In genomic region chr11:3853545-3853842, GRCh38 we compare ENCODE assay signal across 15 cellular contexts. TPM values are rescaled to one million over a fixed set of nuclear protein-coding genes. Genes with fewer than 3 reads are reported as not detected.
DNase-seq lines count a peak whose midpoint lies in the region; ATAC-seq, FAIRE-seq and TF ChIP-seq lines count a peak whose summit lies in the region.
"Had no signal": no experiment of that assay in that cellular context is flagged by ENCODE, and none has a peak within 500 bp of the region (broad histone marks: within the 10 kb centered on the region; RNA-seq: fewer than 3 reads in every experiment).

No MANE protein-coding gene starts in this region.

- ATAC-seq in effector memory CD8-positive, alpha-beta T cell (replicated peaks) = no peak
- no peak for ATAC-seq in stimulated activated effector memory CD8-positive, alpha-beta T cell treated with anti-CD3 and anti-CD28 coated beads, Interleukin-12 subunit alpha, Interleukin-12 subunit beta, amount 100 ng/mL, for 72 hours
- ATAC-seq: HCT116, WTC11 had no signal

- no peaks in the 10 kb centered on the region for H3K9me3 ChIP-seq in OCI-LY7 (ENCODE audit: low read length)
- no peaks in the 10 kb centered on the region for H3K9me3 ChIP-seq in tibial artery
- H3K9me3 ChIP-seq: Caco-2 had no signal

- H4K20me1 ChIP-seq in OCI-LY7 (ENCODE audit: insufficient read depth, low read length) = no peaks in the 10 kb centered on the region

- H3K79me2 ChIP-seq in OCI-LY7 (ENCODE audit: insufficient read depth, low read depth, low read length) = peaks cover 29% of the 10 kb centered on the region

- no peak for FAIRE-seq in RCC 7860 (lab: Jason Lieb, UNC)
- FAIRE-seq: endometrium had no signal

- peak overlapping the region; percentile 86; the same call in 1 of the 2 replicates for H2AFZ ChIP-seq in OCI-LY7 (ENCODE audit: low read length)

- no peaks in the 10 kb centered on the region for H3K27me3 Mint-ChIP-seq in effector memory CD8-positive, alpha-beta T cell

- H3K27me3 ChIP-seq in tibial artery = no peaks in the 10 kb centered on the region
- H3K27me3 ChIP-seq: cardiac muscle cell had no signal

- peaks cover 41 to 52% of the 10 kb centered on the region in 2 donors for H3K4me1 Mint-ChIP-seq in effector memory CD8-positive, alpha-beta T cell (ENCODE audit: low read depth in 2 of 2)
- H3K4me1 Mint-ChIP-seq in stimulated activated effector memory CD8-positive, alpha-beta T cell treated with anti-CD3 and anti-CD28 coated beads, Interleukin-12 subunit alpha, Interleukin-12 subunit beta, amount 100 ng/mL, for 72 hours = peaks cover 46% of the 10 kb centered on the region

- H3K9me3 Mint-ChIP-seq in effector memory CD8-positive, alpha-beta T cell = no peaks in the 10 kb centered on the region
- no peaks in the 10 kb centered on the region for H3K9me3 Mint-ChIP-seq in stimulated activated effector memory CD8-positive, alpha-beta T cell treated with anti-CD3 and anti-CD28 coated beads, Interleukin-12 subunit alpha, Interleukin-12 subunit beta, amount 100 ng/mL, for 72 hours
- H3K9me3 Mint-ChIP-seq: WTC11 had no signal

- CTCF ChIA-PET in OCI-LY7 (lab: Charles Lee; ENCODE audit: unreplicated experiment) = interaction anchor here (0.7 to 3.2 kb wide), 7 partner anchors 12 to 219 kb away, joined by 3 to 32 read pairs (median 7); partner anchors contain the start of gene RHOG

- BruUV-seq in OCI-LY7 (replicated peaks; lab: Mats Ljungman, UMichigan) = no TSS peak

- peak overlapping the region; percentile 96 to 99 for H3K27ac Mint-ChIP-seq in effector memory CD8-positive, alpha-beta T cell
- peak overlapping the region; percentile 98 for H3K27ac Mint-ChIP-seq in stimulated activated effector memory CD8-positive, alpha-beta T cell treated with anti-CD3 and anti-CD28 coated beads, Interleukin-12 subunit alpha, Interleukin-12 subunit beta, amount 100 ng/mL, for 72 hours

- H3K4me3 Mint-ChIP-seq in effector memory CD8-positive, alpha-beta T cell = peak overlapping the region; percentile 98 to 99
- H3K4me3 Mint-ChIP-seq in stimulated activated effector memory CD8-positive, alpha-beta T cell treated with anti-CD3 and anti-CD28 coated beads, Interleukin-12 subunit alpha, Interleukin-12 subunit beta, amount 100 ng/mL, for 72 hours = peak overlapping the region; percentile 98

- POLR2A ChIA-PET in OCI-LY7 (lab: Charles Lee) = interaction anchor here (0.8 to 4.8 kb wide), 17 partner anchors 9 to 226 kb away, joined by 3 to 75 read pairs (median 9); partner anchors contain the start of gene RHOG

- TF ChIP-seq CTCF in GM12865 (IDR thresholded peaks at IDR 0.05; ENCODE audit: insufficient read depth, low read depth, low read length, missing control alignments) (no peak), OCI-LY7 (conservative IDR thresholded peaks at IDR 0.05; ENCODE audit: low read length) (no peak), tibial artery (IDR thresholded peaks at IDR 0.05) (no peak)

- H3K4me3 ChIP-seq in GM12865 (ENCODE audit: low read depth, low read length) (peak overlapping the region; percentile 80), OCI-LY7 (ENCODE audit: low read depth, low read length, poor library complexity, severe bottlenecking) (peak overlapping the region; percentile 81), tibial artery (no peak overlapping the region)
- H3K4me3 ChIP-seq: cardiac muscle cell had no signal

- intact Hi-C loops in OCI-LY7 (cut with micrococcal nuclease; ENCODE audit: unreplicated experiment) (loop anchor here (10.0 kb wide), 1 partner anchor 131 kb away; no protein-coding TSS in a partner anchor), tibial artery (cut with DNase I; ENCODE audit: low total_unique reads) (no loop called here)

- H3K36me3 Mint-ChIP-seq in effector memory CD8-positive, alpha-beta T cell (ENCODE audit: insufficient read depth) = peaks cover 21% of the 10 kb centered on the region
- H3K36me3 Mint-ChIP-seq in stimulated activated effector memory CD8-positive, alpha-beta T cell treated with anti-CD3 and anti-CD28 coated beads, Interleukin-12 subunit alpha, Interleukin-12 subunit beta, amount 100 ng/mL, for 72 hours = peaks cover 24% of the 10 kb centered on the region
- H3K36me3 Mint-ChIP-seq: WTC11 had no signal

- H3K27ac ChIP-seq in OCI-LY7 (ENCODE audit: low read depth, low read length, poor library complexity, severe bottlenecking) = peak overlapping the region; percentile 94
- H3K27ac ChIP-seq in tibial artery = no peak overlapping the region
- H3K27ac ChIP-seq: cardiac muscle cell had no signal

- no peaks in the 10 kb centered on the region for H3K36me3 ChIP-seq in OCI-LY7 (ENCODE audit: insufficient read depth, low read length)
- no peaks in the 10 kb centered on the region for H3K36me3 ChIP-seq in tibial artery
- H3K36me3 ChIP-seq: cardiac muscle cell had no signal

- peaks cover 45% of the 10 kb centered on the region for H3K4me1 ChIP-seq in OCI-LY7 (ENCODE audit: insufficient read depth, low read length, poor library complexity, severe bottlenecking)
- peaks cover 0 to 29% (median 26%) of the 10 kb centered on the region in 4 donors for H3K4me1 ChIP-seq in tibial artery

- DNase-seq in GM12865 (ENCODE audit: low read depth) = no peak
- DNase-seq in OCI-LY7 (ENCODE audit: low spot score) = no peak
- DNase-seq in effector memory CD8-positive, alpha-beta T cell = no peak
- no peak for DNase-seq in stimulated activated effector memory CD8-positive, alpha-beta T cell treated with anti-CD3 and anti-CD28 coated beads, Interleukin-12 subunit alpha, Interleukin-12 subunit beta, amount 100 ng/mL, for 72 hours (ENCODE audit: low spot score in 2 of 2)
- no peak for DNase-seq in tibial artery
- DNase-seq in RCC 7860 (ENCODE audit: low spot score) = no peak
- DNase-seq in NCI-H1417 (lab: John Stamatoyannopoulos, UW) = no peak
- DNase-seq: Caco-2; NCI-H2171 treated with DMSO at 0.1 percent for 48 hours; NK-92 treated with Interleukin-12 subunit alpha and Interleukin-12 subunit beta, amount 100 ng/mL, for 24 hours; retina had no signal

- H3K9me2 ChIP-seq in OCI-LY7 (ENCODE audit: insufficient read depth, low read length) = no peaks in the 10 kb centered on the region

- H3K4me2 ChIP-seq in OCI-LY7 (ENCODE audit: low read length) = peak overlapping the region; percentile 84

RNA-seq across cellular contexts. Expression of gene STIM1, which starts 2.0 kb away (rescaled TPM):
- 20.9 and 21.0 TPM in 2 replicates for total RNA-seq in OCI-LY7 (2014; rRNA removed; shearing (Covaris generic))
- 49.1 and 55.4 TPM in 2 replicates for total RNA-seq in OCI-LY7 (2022)

RNA-seq across cellular contexts. Expression of gene RHOG, which starts 12.7 kb away (rescaled TPM):
- total RNA-seq in OCI-LY7 (2014; rRNA removed; shearing (Covaris generic)) = 20.9 and 26.2 TPM in 2 replicates
- total RNA-seq in OCI-LY7 (2022) = 54.8 and 57.8 TPM in 2 replicates

RNA-seq across cellular contexts. Expression of gene PGAP2, which starts 45.1 kb away (rescaled TPM):
- total RNA-seq in OCI-LY7 (2014; rRNA removed; shearing (Covaris generic)) = 15.1 and 23.9 TPM in 2 replicates
- total RNA-seq in OCI-LY7 (2022) = 44.0 and 47.9 TPM in 2 replicates

RNA-seq across cellular contexts. Expression of gene NUP98, which starts 56.1 kb away (rescaled TPM):
- 83.9 and 102 TPM in 2 replicates for total RNA-seq in OCI-LY7 (2014; rRNA removed; shearing (Covaris generic))
- total RNA-seq in OCI-LY7 (2022) = 112 and 115 TPM in 2 replicates

Comparison
In these comparisons a context has a peak if more than half of its experiments do, and no peak if none do; other contexts are left out.
1. H3K4me3 ChIP-seq: peak in GM12865 (single experiment) and OCI-LY7 (single experiment); none in tibial artery (0 of 2).